ENCODE assay signal across 8 cellular contexts in the genomic region with DNA sequence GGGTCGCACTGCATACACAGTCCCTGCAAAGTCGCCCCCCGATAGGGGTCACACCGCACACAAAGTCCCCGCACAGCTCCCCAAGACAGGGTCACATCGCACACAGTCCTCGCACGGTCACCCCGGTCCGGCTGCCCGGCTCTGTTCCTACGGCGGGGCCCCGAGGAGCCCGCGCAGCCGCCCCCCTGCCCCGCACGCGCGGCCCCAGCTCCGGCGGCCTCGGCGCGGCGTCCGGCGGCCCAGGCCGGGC. TPM values are rescaled to one million over a fixed set of nuclear protein-coding genes. Genes with fewer than 3 reads are reported as not detected.
DNase-seq lines count a peak whose midpoint lies in the region; ATAC-seq lines count a peak whose summit lies in the region.

No MANE protein-coding gene starts in this region.

- H3K9me3 Mint-ChIP-seq in activated T-helper 17 cell treated with anti-CD3 and anti-CD28 coated beads, Interleukin-2, amount 50 U/mL, for 72 hours = no peaks in the 10 kb centered on the region
- H3K9me3 Mint-ChIP-seq in stimulated activated naive B cell treated with anti-CD40 and anti-IgM and Interleukin-4, amounts not matched to agents 10 μg/mL and 1 μg/mL and 100 μg/mL, for 72 hours = peaks cover 0 to 2% of the 10 kb centered on the region in 2 donors

- peaks cover 50% of the 10 kb centered on the region for H3K36me3 Mint-ChIP-seq in activated T-helper 17 cell treated with anti-CD3 and anti-CD28 coated beads, Interleukin-2, amount 50 U/mL, for 72 hours (ENCODE audit: low read depth)
- peaks cover 4 to 13% of the 10 kb centered on the region in 2 donors for H3K36me3 Mint-ChIP-seq in stimulated activated naive B cell treated with anti-CD40 and anti-IgM and Interleukin-4, amounts not matched to agents 10 μg/mL and 1 μg/mL and 100 μg/mL, for 72 hours

- H3K27ac ChIP-seq in iPS DF 6.9 (ENCODE audit: low read length) = no peak overlapping the region

- peak overlapping the region; percentile 70; the same call in 1 of the 2 replicates for H3K4me3 ChIP-seq in iPS DF 6.9 (ENCODE audit: low read length)

- H3K36me3 ChIP-seq in iPS DF 6.9 (ENCODE audit: control insufficient read depth, insufficient read depth, low read length) = no peaks in the 10 kb centered on the region

- H3K27me3 Mint-ChIP-seq in activated T-helper 17 cell treated with anti-CD3 and anti-CD28 coated beads, Interleukin-2, amount 50 U/mL, for 72 hours = no peaks in the 10 kb centered on the region
- peaks cover 0 to 6% of the 10 kb centered on the region in 2 donors for H3K27me3 Mint-ChIP-seq in stimulated activated naive B cell treated with anti-CD40 and anti-IgM and Interleukin-4, amounts not matched to agents 10 μg/mL and 1 μg/mL and 100 μg/mL, for 72 hours

- H3K9me3 ChIP-seq in iPS DF 6.9 (ENCODE audit: control insufficient read depth, insufficient read depth, low read length) = no peaks in the 10 kb centered on the region

- DNase-seq in activated effector memory CD4-positive, alpha-beta T cell treated with Interleukin-2 at 50 U/mL for 16 hours = peak; percentile 27
- DNase-seq in activated effector memory CD4-positive, alpha-beta T cell treated with anti-CD3 and anti-CD28 coated beads, Interleukin-2, amount 50 U/mL, for 16 hours = no peak
- DNase-seq in iPS DF 6.9 (ENCODE audit: low read depth, low spot score) (no peak), OCI-M2 (lab: John Stamatoyannopoulos, UW; ENCODE audit: unreplicated experiment) (no peak), epidermal melanocyte (ENCODE audit: insufficient read length, low spot score) (no peak)
- DNase-seq in stimulated activated naive B cell treated with anti-CD40 and anti-IgM and Interleukin-4, amounts not matched to agents 10 μg/mL and 1 μg/mL and 100 μg/mL, for 72 hours = no peak

- H3K4me1 ChIP-seq in iPS DF 6.9 (ENCODE audit: control insufficient read depth, insufficient read depth, low read length) = peaks cover 5% of the 10 kb centered on the region

- peak overlapping the region; percentile 96 for H3K4me3 Mint-ChIP-seq in activated T-helper 17 cell treated with anti-CD3 and anti-CD28 coated beads, Interleukin-2, amount 50 U/mL, for 72 hours
- H3K4me3 Mint-ChIP-seq in stimulated activated naive B cell treated with anti-CD40 and anti-IgM and Interleukin-4, amounts not matched to agents 10 μg/mL and 1 μg/mL and 100 μg/mL, for 72 hours = peak overlapping the region; percentile 92 to 94

- peaks cover 32% of the 10 kb centered on the region for H3K4me1 Mint-ChIP-seq in activated T-helper 17 cell treated with anti-CD3 and anti-CD28 coated beads, Interleukin-2, amount 50 U/mL, for 72 hours
- peaks cover 36 to 71% of the 10 kb centered on the region in 2 donors for H3K4me1 Mint-ChIP-seq in stimulated activated naive B cell treated with anti-CD40 and anti-IgM and Interleukin-4, amounts not matched to agents 10 μg/mL and 1 μg/mL and 100 μg/mL, for 72 hours

- no peak for ATAC-seq in activated T-helper 17 cell treated with anti-CD3 and anti-CD28 coated beads, Interleukin-2, amount 50 U/mL, for 72 hours (replicated peaks)
- ATAC-seq in stimulated activated naive B cell treated with anti-CD40 and anti-IgM and Interleukin-4, amounts not matched to agents 10 μg/mL and 1 μg/mL and 100 μg/mL, for 72 hours (replicated peaks) = no peak
- no peak for ATAC-seq in HG03442 (IDR thresholded peaks at IDR 0.05; ENCODE audit: unreplicated experiment)

- H3K27ac Mint-ChIP-seq in activated T-helper 17 cell treated with anti-CD3 and anti-CD28 coated beads, Interleukin-2, amount 50 U/mL, for 72 hours = peak overlapping the region; percentile 99
- peak overlapping the region; percentile 92 for H3K27ac Mint-ChIP-seq in stimulated activated naive B cell treated with anti-CD40 and anti-IgM and Interleukin-4, amounts not matched to agents 10 μg/mL and 1 μg/mL and 100 μg/mL, for 72 hours

- no peaks in the 10 kb centered on the region for H3K27me3 ChIP-seq in iPS DF 6.9 (ENCODE audit: control insufficient read depth, insufficient read depth, low read length)

- no CpG with 5 or more reads among the region's 30 CpGs for WGBS in iPS DF 6.9 (ENCODE audit: insufficient coverage, insufficient read length)

RNA-seq across cellular contexts. Expression of a gene that starts 0.3 kb away (rescaled TPM):
- 10 to 100 TPM; 60.8 to 95.4 TPM for total RNA-seq in activated T-helper 17 cell treated with anti-CD3 and anti-CD28 coated beads, Interleukin-2, amount 50 U/mL, for 72 hours

RNA-seq across cellular contexts. Expression of a gene that starts 22.8 kb away (rescaled TPM):
- not detected for total RNA-seq in activated T-helper 17 cell treated with anti-CD3 and anti-CD28 coated beads, Interleukin-2, amount 50 U/mL, for 72 hours
